Comparison of ENCODE assay signal across 8 cellular contexts in the genomic region with DNA sequence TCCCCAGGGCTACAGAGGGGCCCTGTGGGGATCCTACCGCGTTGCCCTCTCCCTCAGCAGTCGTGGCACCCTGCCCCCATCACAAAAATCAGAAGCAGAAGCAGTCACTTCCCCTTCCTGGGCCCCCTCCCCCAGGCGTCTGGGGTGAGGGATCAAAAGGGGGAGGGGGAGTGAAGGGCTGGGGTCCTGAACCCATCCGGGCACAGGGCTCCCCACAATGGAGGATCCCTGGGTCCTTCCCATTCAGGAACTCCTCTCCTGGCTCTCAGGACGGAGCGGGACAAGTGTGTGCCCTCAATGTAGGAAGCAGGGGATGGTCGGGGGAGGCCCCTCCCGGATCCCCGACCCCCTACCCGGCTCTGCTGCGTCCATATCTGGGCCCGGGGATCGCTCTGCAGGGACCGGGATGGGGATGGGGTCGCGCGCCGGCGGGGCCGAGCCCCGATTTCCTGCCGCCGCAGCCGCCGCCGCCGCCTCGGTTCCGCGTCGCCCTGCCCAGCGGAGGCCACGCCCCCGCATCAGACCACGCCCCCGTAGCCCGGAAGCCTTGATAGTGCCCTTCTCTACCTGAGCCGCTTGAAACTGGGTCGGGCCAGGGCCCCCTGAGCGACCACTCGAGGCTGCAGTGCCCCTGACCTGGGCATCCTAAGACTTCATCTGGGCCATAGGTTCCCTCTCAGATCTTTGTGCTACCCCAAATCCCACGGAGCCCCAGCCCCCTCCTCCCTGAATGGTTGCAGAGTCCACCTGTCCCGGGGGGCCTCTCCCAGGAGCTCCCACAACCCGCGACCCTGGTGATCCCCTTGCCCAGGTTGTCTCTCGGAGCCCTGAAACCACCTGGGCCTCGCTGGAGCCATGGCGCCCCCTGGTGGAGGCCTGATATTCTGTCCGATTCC. TPM values are rescaled to one million over a fixed set of nuclear protein-coding genes. Genes with fewer than 3 reads are reported as not detected.
A peak's percentile ranks its signal among the peaks of the same experiment; 100 is the strongest.
DNase-seq lines count a peak whose midpoint lies in the region; ATAC-seq and TF ChIP-seq lines count a peak whose summit lies in the region.

A gene with protein sequence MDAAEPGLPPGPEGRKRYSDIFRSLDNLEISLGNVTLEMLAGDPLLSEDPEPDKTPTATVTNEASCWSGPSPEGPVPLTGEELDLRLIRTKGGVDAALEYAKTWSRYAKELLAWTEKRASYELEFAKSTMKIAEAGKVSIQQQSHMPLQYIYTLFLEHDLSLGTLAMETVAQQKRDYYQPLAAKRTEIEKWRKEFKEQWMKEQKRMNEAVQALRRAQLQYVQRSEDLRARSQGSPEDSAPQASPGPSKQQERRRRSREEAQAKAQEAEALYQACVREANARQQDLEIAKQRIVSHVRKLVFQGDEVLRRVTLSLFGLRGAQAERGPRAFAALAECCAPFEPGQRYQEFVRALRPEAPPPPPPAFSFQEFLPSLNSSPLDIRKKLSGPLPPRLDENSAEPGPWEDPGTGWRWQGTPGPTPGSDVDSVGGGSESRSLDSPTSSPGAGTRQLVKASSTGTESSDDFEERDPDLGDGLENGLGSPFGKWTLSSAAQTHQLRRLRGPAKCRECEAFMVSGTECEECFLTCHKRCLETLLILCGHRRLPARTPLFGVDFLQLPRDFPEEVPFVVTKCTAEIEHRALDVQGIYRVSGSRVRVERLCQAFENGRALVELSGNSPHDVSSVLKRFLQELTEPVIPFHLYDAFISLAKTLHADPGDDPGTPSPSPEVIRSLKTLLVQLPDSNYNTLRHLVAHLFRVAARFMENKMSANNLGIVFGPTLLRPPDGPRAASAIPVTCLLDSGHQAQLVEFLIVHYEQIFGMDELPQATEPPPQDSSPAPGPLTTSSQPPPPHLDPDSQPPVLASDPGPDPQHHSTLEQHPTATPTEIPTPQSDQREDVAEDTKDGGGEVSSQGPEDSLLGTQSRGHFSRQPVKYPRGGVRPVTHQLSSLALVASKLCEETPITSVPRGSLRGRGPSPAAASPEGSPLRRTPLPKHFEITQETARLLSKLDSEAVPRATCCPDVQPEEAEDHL (minus strand): TSS at position 500 of the 896 bp plus-strand sequence. CDS start 128 bp downstream, at position 372.

- TF ChIP-seq EP300 in ovary (IDR thresholded peaks at IDR 0.05) (no peak), tibial nerve (IDR thresholded peaks at IDR 0.05) (no peak)

- H3K27me3 ChIP-seq in ovary (no peaks in the 10 kb centered on the region), tibial nerve (no peaks in the 10 kb centered on the region)

- H3K9me3 ChIP-seq in SK-N-MC (ENCODE audit: low read depth, low read length) (no peaks in the 10 kb centered on the region), ovary (no peaks in the 10 kb centered on the region), tibial nerve (no peaks in the 10 kb centered on the region)

- peak within 1 kb of the TSS; percentile 82 for H3K9ac ChIP-seq in SK-N-MC (ENCODE audit: insufficient read length)

- H3K4me1 Mint-ChIP-seq in glutamatergic neuron (ENCODE audit: low read depth, unreplicated experiment) = peaks cover 13% of the 10 kb centered on the region

- H3K27ac Mint-ChIP-seq in glutamatergic neuron (ENCODE audit: unreplicated experiment) = peak within 1 kb of the TSS; percentile 100

- H3K36me3 ChIP-seq in SK-N-MC (ENCODE audit: insufficient read depth, low read length) = peaks cover 22% of the 10 kb centered on the region; the same call in 1 of the 2 replicates
- no peaks in the 10 kb centered on the region for H3K36me3 ChIP-seq in ovary
- peaks cover 8 to 51% (median 21%) of the 10 kb centered on the region in 3 donors for H3K36me3 ChIP-seq in tibial nerve

- H3K9me3 Mint-ChIP-seq in glutamatergic neuron (ENCODE audit: unreplicated experiment) = peaks cover 26% of the 10 kb centered on the region

- WGBS in ovary, 3 donors = 0 to 1% (median 0%) methylated on average over 42 to 50 of the region's 50 CpGs
- WGBS in tibial nerve, 2 donors = 0 to 2% methylated on average over 12 to 21 of the region's 50 CpGs

- H3K36me3 Mint-ChIP-seq in glutamatergic neuron (ENCODE audit: unreplicated experiment) = no peaks in the 10 kb centered on the region

- intact Hi-C loops in ovary (cut with DNase I) = loop anchor here in 3 of 4 donors (1.0 to 5.0 kb wide), 3 partner anchors 111 kb away; no protein-coding TSS in a partner anchor

- H3K4me1 ChIP-seq in ovary (ENCODE audit: insufficient read depth) (no peaks in the 10 kb centered on the region), tibial nerve (peaks cover 0 to 20% (median 0%) of the 10 kb centered on the region in 4 donors)

- H3K4me3 Mint-ChIP-seq in glutamatergic neuron (ENCODE audit: unreplicated experiment) = peak within 1 kb of the TSS; percentile 95

- peaks cover 13% of the 10 kb centered on the region for H3K27me3 Mint-ChIP-seq in glutamatergic neuron (ENCODE audit: unreplicated experiment)

- TF ChIP-seq POLR2A in ovary (IDR thresholded peaks at IDR 0.05) (no peak), tibial nerve (IDR thresholded peaks at IDR 0.05) (no peak)

- TF ChIP-seq CTCF in glutamatergic neuron (IDR thresholded peaks at IDR 0.05; ENCODE audit: partially characterized antibody, unreplicated experiment) (peak; percentile 98), ovary (IDR thresholded peaks at IDR 0.05) (peak; percentile 79 to 95 (median 80)), tibial nerve (IDR thresholded peaks at IDR 0.05) (peak; percentile 88 to 94 (median 90))

- H3K27ac ChIP-seq in SK-N-MC = no peak within 1 kb of the TSS
- H3K27ac ChIP-seq in ovary = no peak within 1 kb of the TSS
- H3K27ac ChIP-seq in tibial nerve = peak within 1 kb of the TSS in 2 of 4 donors; percentile 79 to 88

- H3K4me3 ChIP-seq in SK-N-MC (peak within 1 kb of the TSS; percentile 99), ovary (peak within 1 kb of the TSS; percentile 66), tibial nerve (peak within 1 kb of the TSS; percentile 29 to 72 (median 58))

- DNase-seq in DMS53 (lab: John Stamatoyannopoulos, UW) (peak; percentile 79), KG1 (lab: John Stamatoyannopoulos, UW) (peak; percentile 38), SK-N-MC (ENCODE audit: low read depth, low spot score) (no peak), glutamatergic neuron (peak; percentile 90), ovary (peak; percentile 69 to 85 (median 80)), tibial nerve (ENCODE audit: low spot score in 2 of 2) (peak; percentile 40 to 69)
- peak; percentile 85 for DNase-seq in activated naive CD4-positive, alpha-beta T cell treated with Interleukin-2 at 50 U/mL for 16 hours

- ATAC-seq in GM21529 (IDR thresholded peaks at IDR 0.05; ENCODE audit: unreplicated experiment) = peak; percentile 72

RNA-seq across cellular contexts. Expression of the gene that starts here (rescaled TPM):
- 204 TPM for total RNA-seq in glutamatergic neuron (ENCODE audit: unreplicated experiment)
- 1 to 10 TPM; 3.9 to 6.9 (median 5.2) TPM for total RNA-seq in ovary
- 1 to 10 TPM; 3.3 to 3.8 TPM for polyA plus RNA-seq in ovary
- total RNA-seq in tibial nerve = 10 to 100 TPM in 3 of 4 donors, 1 to 10 TPM in 1; 8.8 to 35.1 (median 15.6) TPM
